In genomic region chr9:79912641-79913040, GRCh38 we compare ENCODE assay signal across 20 cellular contexts.
DNase-seq lines count a peak whose midpoint lies in the region; ATAC-seq and TF ChIP-seq lines count a peak whose summit lies in the region.
"Had no signal": no experiment of that assay in that cellular context is flagged by ENCODE, and none has a peak within 500 bp of the region (broad histone marks: within the 10 kb centered on the region; RNA-seq: fewer than 3 reads in every experiment).

No MANE protein-coding gene starts in this region.

- DNase-seq in GM04503 (ENCODE audit: low read depth) (peak; percentile 7), astrocyte of the hippocampus (ENCODE audit: low read depth, low spot score) (peak; percentile 73), fibroblast of the aortic adventitia (ENCODE audit: low read depth) (peak; percentile 38), stromal cell of bone marrow (ENCODE audit: low read depth) (peak; percentile 21), GM23248 (no peak)
- no peak for DNase-seq in activated T-helper 1 cell treated with anti-CD3 and anti-CD28 coated beads, Interleukin-12 subunit alpha, Interleukin-12 subunit beta, Interleukin-2, Interleukin-4 antibody, amounts not matched to agents 30 ng/mL and 10 ng/mL and 1 ng/mL, durations not matched to agents 14 hours and 24 hours and 36 hours (ENCODE audit: low spot score)
- DNase-seq: DMS79 treated with DMSO at 0.1 percent for 48 hours, GOT3, KBM-7, NCI-H1417 treated with DMSO at 0.1 percent for 48 hours, NCI-H187 treated with DMSO at 0.1 percent for 48 hours, NCI-H2227 treated with DMSO at 0.1 percent for 48 hours, NCI-H510A treated with DMSO at 0.1 percent for 48 hours, NCI-H774, RPMI8226, SHP77 treated with DMSO at 0.1 percent for 48 hours had no signal

- no peaks in the 10 kb centered on the region for H3K4me1 Mint-ChIP-seq in activated T-helper 1 cell treated with anti-CD3 and anti-CD28 coated beads, Interleukin-12 subunit alpha, Interleukin-12 subunit beta, Interleukin-2, Interleukin-4 antibody, amounts not matched to agents 30 ng/mL and 10 ng/mL and 1 ng/mL, durations not matched to agents 14 hours and 24 hours and 36 hours (ENCODE audit: low read depth)
- H3K4me1 Mint-ChIP-seq: B cell had no signal

- H3K4me1 ChIP-seq in GM23248 (ENCODE audit: insufficient read depth), result no peaks in the 10 kb centered on the region

- no peak overlapping the region for H3K4me2 ChIP-seq in GM23248 (ENCODE audit: unreplicated experiment)

- H3K9me3 ChIP-seq in GM23248 (ENCODE audit: low read depth), result no peaks in the 10 kb centered on the region

- no peaks in the 10 kb centered on the region for H3K27me3 ChIP-seq in GM23248 (replicated peaks; ENCODE audit: insufficient read depth)

- H3K27me3 Mint-ChIP-seq in activated T-helper 1 cell treated with anti-CD3 and anti-CD28 coated beads, Interleukin-12 subunit alpha, Interleukin-12 subunit beta, Interleukin-2, Interleukin-4 antibody, amounts not matched to agents 30 ng/mL and 10 ng/mL and 1 ng/mL, durations not matched to agents 14 hours and 24 hours and 36 hours (ENCODE audit: insufficient read depth), result peaks cover 3% of the 10 kb centered on the region
- H3K27me3 Mint-ChIP-seq: B cell had no signal

- H3K79me2 ChIP-seq in GM23248 (ENCODE audit: insufficient read depth), result no peaks in the 10 kb centered on the region

- WGBS in GM23248 (ENCODE audit: low coverage in 1 of 2, low lambda C conversion rate in 2 of 2, missing lambda C conversion rate in 2 of 2), 2 experiments, result 9 to 14% methylated on average over 2 of the region's 2 CpGs

- ATAC-seq in HG02852 (IDR thresholded peaks at IDR 0.05; ENCODE audit: unreplicated experiment), result no peak
- ATAC-seq: HCT116, SK-N-SH treated with all-trans-retinoic acid at 6 μM for 48 hours had no signal

- no peaks in the 10 kb centered on the region for H3K9me3 Mint-ChIP-seq in activated T-helper 1 cell treated with anti-CD3 and anti-CD28 coated beads, Interleukin-12 subunit alpha, Interleukin-12 subunit beta, Interleukin-2, Interleukin-4 antibody, amounts not matched to agents 30 ng/mL and 10 ng/mL and 1 ng/mL, durations not matched to agents 14 hours and 24 hours and 36 hours

- no peak overlapping the region for H3K27ac Mint-ChIP-seq in activated T-helper 1 cell treated with anti-CD3 and anti-CD28 coated beads, Interleukin-12 subunit alpha, Interleukin-12 subunit beta, Interleukin-2, Interleukin-4 antibody, amounts not matched to agents 30 ng/mL and 10 ng/mL and 1 ng/mL, durations not matched to agents 14 hours and 24 hours and 36 hours
- H3K27ac Mint-ChIP-seq: B cell had no signal

- H4K20me1 ChIP-seq in GM23248 (ENCODE audit: insufficient read depth), result no peaks in the 10 kb centered on the region

- no peaks in the 10 kb centered on the region for H3K36me3 Mint-ChIP-seq in activated T-helper 1 cell treated with anti-CD3 and anti-CD28 coated beads, Interleukin-12 subunit alpha, Interleukin-12 subunit beta, Interleukin-2, Interleukin-4 antibody, amounts not matched to agents 30 ng/mL and 10 ng/mL and 1 ng/mL, durations not matched to agents 14 hours and 24 hours and 36 hours (ENCODE audit: low read depth)

- no peaks in the 10 kb centered on the region for H3F3A ChIP-seq in GM23248 (ENCODE audit: insufficient read depth)

- intact Hi-C loops in activated T-helper 1 cell treated with anti-CD3 and anti-CD28 coated beads, Interleukin-12 subunit alpha, Interleukin-12 subunit beta, Interleukin-2, Interleukin-4 antibody, amounts not matched to agents 30 ng/mL and 10 ng/mL and 1 ng/mL, durations not matched to agents 14 hours and 24 hours and 36 hours (cut with micrococcal nuclease), result no loop called here

- no peak for TF ChIP-seq CTCF in fibroblast of the aortic adventitia (IDR thresholded peaks at IDR 0.05; ENCODE audit: insufficient read depth, low read length)

- no peak overlapping the region for H3K27ac ChIP-seq in GM23248

- H3K4me3 Mint-ChIP-seq in activated T-helper 1 cell treated with anti-CD3 and anti-CD28 coated beads, Interleukin-12 subunit alpha, Interleukin-12 subunit beta, Interleukin-2, Interleukin-4 antibody, amounts not matched to agents 30 ng/mL and 10 ng/mL and 1 ng/mL, durations not matched to agents 14 hours and 24 hours and 36 hours, result no peak overlapping the region
- H3K4me3 Mint-ChIP-seq: B cell had no signal

- no peak overlapping the region for H3K9ac ChIP-seq in GM23248

- no peak overlapping the region for H2AFZ ChIP-seq in GM23248

- no peaks in the 10 kb centered on the region for H3K9me2 ChIP-seq in GM23248 (ENCODE audit: insufficient read depth)

- H3K36me3 ChIP-seq in GM23248 (ENCODE audit: low read depth), result no peaks in the 10 kb centered on the region

- in situ Hi-C loops in GM23248 (cut with MboI), result no loop called here

- no peak overlapping the region for H3K4me3 ChIP-seq in fibroblast of the aortic adventitia (ENCODE audit: low read depth, low read length)
- H3K4me3 ChIP-seq in GM23248, result no peak overlapping the region

Comparison
In these comparisons a context has a peak if more than half of its experiments do, and no peak if none do; other contexts are left out.
1. DNase-seq: peak in GM04503 (single experiment), astrocyte of the hippocampus (single experiment), fibroblast of the aortic adventitia (single experiment) and stromal cell of bone marrow (single experiment); none in GM23248 (single experiment) and activated T-helper 1 cell treated with anti-CD3 and anti-CD28 coated beads, Interleukin-12 subunit alpha, Interleukin-12 subunit beta, Interleukin-2, Interleukin-4 antibody, amounts not matched to agents 30 ng/mL and 10 ng/mL and 1 ng/mL, durations not matched to agents 14 hours and 24 hours and 36 hours (single experiment).